ENCODE assay signal across 34 cellular contexts in genomic region chr1:26490155-26490554, GRCh38.
"Had no signal": no experiment of that assay in that cellular context is flagged by ENCODE, and none has a peak within 500 bp of the region (broad histone marks: within the 10 kb centered on the region; RNA-seq: fewer than 3 reads in every experiment).

No MANE protein-coding gene starts in this region.

- H3K36me3 ChIP-seq: esophagus squamous epithelium had no signal

- H3K9me3 Mint-ChIP-seq: activated B cell treated with CpG ODN at 0.5 μM for 24 hours; activated CD8-positive, alpha-beta T cell treated with anti-CD3 and anti-CD28 coated beads for 36 hours; activated T-cell treated with anti-CD3 and anti-CD28 coated beads, Interleukin-2, amount 50 U/mL, for 4 hours; activated T-helper 17 cell treated with anti-CD3 and anti-CD28 coated beads, Interleukin-2, amount 50 U/mL, for 72 hours; effector memory CD8-positive, alpha-beta T cell; T-helper 2 cell treated with Interferon-gamma antibody and Interleukin-4, amounts not matched to agents 5 μg/mL and 100 μg/mL, for 36 hours had no signal

- DNase-seq: activated B cell treated with CpG ODN at 0.5 μM for 24 hours; activated CD4-positive, alpha-beta T cell treated with anti-CD3 and anti-CD28 coated beads for 48 hours; activated CD4-positive, alpha-beta T cell treated with anti-CD3 and anti-CD28 coated beads, Interleukin-2, amount 50 U/mL, for 1 hour; activated CD4-positive, alpha-beta T cell treated with anti-CD3 and anti-CD28 coated beads, Interleukin-2, amount 50 U/mL, for 48 hours; activated CD8-positive, alpha-beta memory T cell treated with anti-CD3 and anti-CD28 coated beads for 24 hours; activated CD8-positive, alpha-beta T cell treated with anti-CD3 and anti-CD28 coated beads for 36 hours; activated effector memory CD4-positive, alpha-beta T cell treated with Interleukin-2 at 50 U/mL for 16 hours; activated gamma-delta T cell treated with Interleukin-2 at 50 U/mL for 16 hours; activated naive CD4-positive, alpha-beta T cell treated with anti-CD3 and anti-CD28 coated beads, Interleukin-2, amount 50 U/mL, for 16 hours; activated naive CD4-positive, alpha-beta T cell treated with Interleukin-2 at 50 U/mL for 16 hours; activated T-cell treated with anti-CD3 and anti-CD28 coated beads, Interleukin-2, amount 50 U/mL, for 4 hours; amniotic stem cell; aorta; body of pancreas; caudate nucleus; cortex of kidney; dermis blood vessel endothelial cell; effector CD4-positive, alpha-beta T cell; effector memory CD8-positive, alpha-beta T cell; esophagus squamous epithelium; head of caudate nucleus; T-helper 1 cell; T-helper 17 cell had no signal

- H3K4me1 Mint-ChIP-seq: activated T-helper 17 cell treated with anti-CD3 and anti-CD28 coated beads, Interleukin-2, amount 50 U/mL, for 72 hours had no signal

- H3K27me3 Mint-ChIP-seq: activated B cell treated with CpG ODN at 0.5 μM for 24 hours; activated CD8-positive, alpha-beta T cell treated with anti-CD3 and anti-CD28 coated beads for 36 hours; activated naive CD8-positive, alpha-beta T cell; activated T-helper 17 cell treated with anti-CD3 and anti-CD28 coated beads, Interleukin-2, amount 50 U/mL, for 72 hours; effector memory CD8-positive, alpha-beta T cell; T-helper 17 cell had no signal

- H3K27ac Mint-ChIP-seq: activated B cell treated with CpG ODN at 0.5 μM for 24 hours; activated CD8-positive, alpha-beta T cell treated with anti-CD3 and anti-CD28 coated beads for 36 hours; activated naive CD8-positive, alpha-beta T cell; activated T-helper 17 cell treated with anti-CD3 and anti-CD28 coated beads, Interleukin-2, amount 50 U/mL, for 72 hours; effector memory CD8-positive, alpha-beta T cell; T-helper 17 cell; T-helper 2 cell treated with Interferon-gamma antibody and Interleukin-4, amounts not matched to agents 5 μg/mL and 100 μg/mL, for 36 hours had no signal

- H3K4me3 Mint-ChIP-seq: activated B cell treated with CpG ODN at 0.5 μM for 24 hours; activated CD8-positive, alpha-beta T cell treated with anti-CD3 and anti-CD28 coated beads for 36 hours; activated naive CD8-positive, alpha-beta T cell; activated T-cell treated with anti-CD3 and anti-CD28 coated beads, Interleukin-2, amount 50 U/mL, for 4 hours; activated T-helper 17 cell treated with anti-CD3 and anti-CD28 coated beads, Interleukin-2, amount 50 U/mL, for 72 hours; effector memory CD8-positive, alpha-beta T cell; T-helper 17 cell; T-helper 2 cell treated with Interferon-gamma antibody and Interleukin-4, amounts not matched to agents 5 μg/mL and 100 μg/mL, for 36 hours had no signal

- H3K9me3 ChIP-seq: body of pancreas, esophagus squamous epithelium had no signal

- ATAC-seq: activated CD4-positive, CD25-positive, alpha-beta regulatory T cell treated with anti-CD3 and anti-CD28 coated beads, Interleukin-2, amount 50 U/mL, for 24 hours; activated CD8-positive, alpha-beta T cell treated with anti-CD3 and anti-CD28 coated beads for 36 hours; activated T-cell treated with anti-CD3 and anti-CD28 coated beads, Interleukin-2, amount 50 U/mL, for 4 hours; activated T-helper 17 cell treated with anti-CD3 and anti-CD28 coated beads, Interleukin-2, amount 50 U/mL, for 72 hours; body of pancreas; effector memory CD8-positive, alpha-beta T cell; T-helper 17 cell had no signal

- FAIRE-seq: colon, endometrium, endothelial cell of umbilical vein, frontal cortex, TTC549 had no signal

- H3K4me3 ChIP-seq: body of pancreas, esophagus squamous epithelium had no signal

- H3K36me3 Mint-ChIP-seq: activated naive CD8-positive, alpha-beta T cell had no signal

- H3K27me3 ChIP-seq: body of pancreas, esophagus squamous epithelium had no signal

- H3K27ac ChIP-seq: body of pancreas, epithelial cell of prostate, esophagus squamous epithelium, VCaP had no signal

- H3K4me1 ChIP-seq: body of pancreas, esophagus squamous epithelium had no signal
